ENCODE assay signal across 14 cellular contexts in genomic region chr13:61247149-61247936, GRCh38.
DNase-seq lines count a peak whose midpoint lies in the region; ATAC-seq and TF ChIP-seq lines count a peak whose summit lies in the region.
"Had no signal": no experiment of that assay in that cellular context is flagged by ENCODE, and none has a peak within 500 bp of the region (broad histone marks: within the 10 kb centered on the region; RNA-seq: fewer than 3 reads in every experiment).

No MANE protein-coding gene starts in this region.

- POLR2A ChIA-PET in A673 (lab: Charles Lee; ENCODE audit: low non-redundant PET): no interaction called here

- no peaks in the 10 kb centered on the region for H3K27me3 Mint-ChIP-seq in mesothelial cell of epicardium (ENCODE audit: low read depth)

- peak; percentile 32 for DNase-seq in A673 (ENCODE audit: low spot score)
- DNase-seq in HuH-7 (ENCODE audit: low spot score): peak; percentile 3
- DNase-seq in activated naive CD4-positive, alpha-beta T cell treated with Interleukin-2 at 50 U/mL for 16 hours: no peak
- no peak for DNase-seq in mesothelial cell of epicardium (ENCODE audit: low spot score in 2 of 2, unreplicated experiment in 2 of 2)
- no peak for DNase-seq in hippocampal formation (lab: John Stamatoyannopoulos, UW)
- DNase-seq in MV-4-11 (lab: John Stamatoyannopoulos, UW): no peak
- DNase-seq: brain microvascular endothelial cell, NCI-H187, PC-3, retina, uterus had no signal

- intact Hi-C loops in A673 (cut with micrococcal nuclease; ENCODE audit: unreplicated experiment): no loop called here

- no peaks in the 10 kb centered on the region for H3K36me3 Mint-ChIP-seq in mesothelial cell of epicardium

- no peaks in the 10 kb centered on the region for H3K36me3 ChIP-seq in A673 (ENCODE audit: insufficient read depth, low read length, poor library complexity, severe bottlenecking)
- H3K36me3 ChIP-seq: brain microvascular endothelial cell, uterus had no signal

- peaks cover 7% of the 10 kb centered on the region for H3K9me3 ChIP-seq in A673 (ENCODE audit: low read depth, low read length, poor library complexity, severe bottlenecking)
- H3K9me3 ChIP-seq: uterus had no signal

- ATAC-seq in GM19025 (IDR thresholded peaks at IDR 0.05; ENCODE audit: low read depth, unreplicated experiment) (peak; percentile 98), HG02884 (IDR thresholded peaks at IDR 0.05; ENCODE audit: unreplicated experiment) (peak; percentile 66)
- ATAC-seq: PC-3 had no signal

- no peaks in the 10 kb centered on the region for H3K27me3 ChIP-seq in A673 (replicated peaks; ENCODE audit: insufficient read depth, low read depth, low read length, poor library complexity)
- H3K27me3 ChIP-seq: brain microvascular endothelial cell, uterus had no signal

- TF ChIP-seq CTCF in A673 (conservative IDR thresholded peaks at IDR 0.05; ENCODE audit: low read depth, low read length) (no peak), mesothelial cell of epicardium (IDR thresholded peaks at IDR 0.05; ENCODE audit: unreplicated experiment) (no peak)

- no peak overlapping the region for H3K4me3 Mint-ChIP-seq in mesothelial cell of epicardium

- no peak overlapping the region for H3K4me3 ChIP-seq in A673 (ENCODE audit: low read depth, low read length, poor library complexity, severe bottlenecking)
- H3K4me3 ChIP-seq: uterus had no signal

- peaks cover 12% of the 10 kb centered on the region for H3K4me1 ChIP-seq in A673 (ENCODE audit: insufficient read depth, low read length, poor library complexity, severe bottlenecking)
- H3K4me1 ChIP-seq: uterus had no signal

- H3K27ac ChIP-seq in A673 (ENCODE audit: low read depth, low read length, poor library complexity, severe bottlenecking): no peak overlapping the region
- H3K27ac ChIP-seq: brain microvascular endothelial cell, epithelial cell of prostate, uterus had no signal

- CTCF ChIA-PET in A673 (lab: Charles Lee): no interaction called here

- no peaks in the 10 kb centered on the region for H3K4me1 Mint-ChIP-seq in mesothelial cell of epicardium

- H3K27ac Mint-ChIP-seq in mesothelial cell of epicardium: no peak overlapping the region

- H3K9me3 Mint-ChIP-seq in mesothelial cell of epicardium: peaks cover 22% of the 10 kb centered on the region

- BruUV-seq in A673 (replicated peaks; lab: Mats Ljungman, UMichigan): no TSS peak

Comparison
In these comparisons a context has a peak if more than half of its experiments do, and no peak if none do; other contexts are left out.
1. DNase-seq: peak in A673 (single experiment) and HuH-7 (single experiment); none in activated naive CD4-positive, alpha-beta T cell treated with Interleukin-2 at 50 U/mL for 16 hours (single experiment), mesothelial cell of epicardium (0 of 2), hippocampal formation (0 of 2) and MV-4-11 (single experiment).